Comparison of ENCODE assay signal across 22 cellular contexts in genomic region chrX:1576201-1577101, GRCh38. TPM values are rescaled to one million over a fixed set of nuclear protein-coding genes. Genes with fewer than 3 reads are reported as not detected.
A peak's percentile ranks its signal among the peaks of the same experiment; 100 is the strongest.
DNase-seq lines count a peak whose midpoint lies in the region; ATAC-seq and TF ChIP-seq lines count a peak whose summit lies in the region.
"Had no signal": no experiment of that assay in that cellular context is flagged by ENCODE, and none has a peak within 500 bp of the region (broad histone marks: within the 10 kb centered on the region; RNA-seq: fewer than 3 reads in every experiment).

No MANE protein-coding gene starts in this region.

- H3K27me3 ChIP-seq in CD4-positive, CD25-positive, alpha-beta regulatory T cell (ENCODE audit: control insufficient read depth, insufficient read depth, low read length), result no peaks in the 10 kb centered on the region
- no peaks in the 10 kb centered on the region for H3K27me3 ChIP-seq in lower lobe of right lung (ENCODE audit: low read depth)
- H3K27me3 ChIP-seq: breast epithelium, esophagus squamous epithelium, right lobe of liver had no signal

- ATAC-seq in CD4-positive, CD25-positive, alpha-beta regulatory T cell (ENCODE audit: low read depth in 2 of 2), result peak; percentile 46 to 61
- peak; percentile 72 for ATAC-seq in activated T-helper 17 cell treated with anti-CD3 and anti-CD28 coated beads, Interleukin-2, amount 50 U/mL, for 72 hours (replicated peaks)
- no peak for ATAC-seq in lower lobe of right lung
- ATAC-seq: HCT116, PC-3, right lobe of liver had no signal

- intact Hi-C loops in lower lobe of right lung (cut with DNase I), result no loop called here

- H3K27me3 Mint-ChIP-seq in CD4-positive, CD25-positive, alpha-beta regulatory T cell, result no peaks in the 10 kb centered on the region
- H3K27me3 Mint-ChIP-seq in activated T-helper 17 cell treated with anti-CD3 and anti-CD28 coated beads, Interleukin-2, amount 50 U/mL, for 72 hours, result no peaks in the 10 kb centered on the region
- no peaks in the 10 kb centered on the region for H3K27me3 Mint-ChIP-seq in osteocyte (ENCODE audit: unreplicated experiment)

- peak overlapping the region; percentile 55 for H3K4me3 ChIP-seq in CD4-positive, CD25-positive, alpha-beta regulatory T cell (ENCODE audit: low read depth, low read length)
- H3K4me3 ChIP-seq in lower lobe of right lung, result no peak overlapping the region
- H3K4me3 ChIP-seq: breast epithelium, dorsolateral prefrontal cortex, esophagus squamous epithelium, right lobe of liver had no signal

- H3K27ac ChIP-seq in CD4-positive, CD25-positive, alpha-beta regulatory T cell (ENCODE audit: insufficient read depth, low read length, poor library complexity, severe bottlenecking), result peak overlapping the region; percentile 31
- H3K27ac ChIP-seq in lower lobe of right lung, result no peak overlapping the region
- H3K27ac ChIP-seq: breast epithelium, dorsolateral prefrontal cortex, esophagus squamous epithelium, right lobe of liver had no signal

- H3K9me3 Mint-ChIP-seq in CD4-positive, CD25-positive, alpha-beta regulatory T cell, result no peaks in the 10 kb centered on the region
- no peaks in the 10 kb centered on the region for H3K9me3 Mint-ChIP-seq in activated T-helper 17 cell treated with anti-CD3 and anti-CD28 coated beads, Interleukin-2, amount 50 U/mL, for 72 hours
- H3K9me3 Mint-ChIP-seq in osteocyte (ENCODE audit: unreplicated experiment), result no peaks in the 10 kb centered on the region

- no peak overlapping the region for H3K27ac Mint-ChIP-seq in CD4-positive, CD25-positive, alpha-beta regulatory T cell
- no peak overlapping the region for H3K27ac Mint-ChIP-seq in activated T-helper 17 cell treated with anti-CD3 and anti-CD28 coated beads, Interleukin-2, amount 50 U/mL, for 72 hours
- no peak overlapping the region for H3K27ac Mint-ChIP-seq in osteocyte (ENCODE audit: unreplicated experiment)

- peak in 1 of 3 donors; percentile 52 for DNase-seq in CD4-positive, CD25-positive, alpha-beta regulatory T cell
- DNase-seq in GF-D8 (lab: John Stamatoyannopoulos, UW) (peak; percentile 65), osteocyte (ENCODE audit: extremely low spot score, unreplicated experiment) (peak; percentile 76), NCI-H2107 treated with DMSO at 0.1 percent for 48 hours (lab: John Stamatoyannopoulos, UW; ENCODE audit: unreplicated experiment) (no peak), lower lobe of right lung (no peak), 8988T (no peak)
- DNase-seq: activated CD4-positive, alpha-beta T cell treated with anti-CD3 and anti-CD28 coated beads for 1 hour; dorsolateral prefrontal cortex; esophagus squamous epithelium; GDM1; Karpas-422; NCI-H1105 treated with DMSO at 0.1 percent for 48 hours; NCI-H2107; NCI-H69; PC-3 had no signal

- no peaks in the 10 kb centered on the region for H3K36me3 Mint-ChIP-seq in CD4-positive, CD25-positive, alpha-beta regulatory T cell
- no peaks in the 10 kb centered on the region for H3K36me3 Mint-ChIP-seq in activated T-helper 17 cell treated with anti-CD3 and anti-CD28 coated beads, Interleukin-2, amount 50 U/mL, for 72 hours (ENCODE audit: low read depth)
- H3K36me3 Mint-ChIP-seq in osteocyte (ENCODE audit: unreplicated experiment), result no peaks in the 10 kb centered on the region

- peaks cover 6 to 21% (median 7%) of the 10 kb centered on the region in 4 donors for H3K4me1 Mint-ChIP-seq in CD4-positive, CD25-positive, alpha-beta regulatory T cell
- peaks cover 3% of the 10 kb centered on the region for H3K4me1 Mint-ChIP-seq in activated T-helper 17 cell treated with anti-CD3 and anti-CD28 coated beads, Interleukin-2, amount 50 U/mL, for 72 hours
- no peaks in the 10 kb centered on the region for H3K4me1 Mint-ChIP-seq in osteocyte (ENCODE audit: unreplicated experiment)

- no peaks in the 10 kb centered on the region for H3K9me3 ChIP-seq in CD4-positive, CD25-positive, alpha-beta regulatory T cell (ENCODE audit: control insufficient read depth in 2 of 2, low read length in 2 of 2)
- H3K9me3 ChIP-seq in lower lobe of right lung, result no peaks in the 10 kb centered on the region
- H3K9me3 ChIP-seq: breast epithelium, esophagus squamous epithelium, right lobe of liver had no signal

- H3K36me3 ChIP-seq in CD4-positive, CD25-positive, alpha-beta regulatory T cell (ENCODE audit: control insufficient read depth, insufficient read depth, low read length), result no peaks in the 10 kb centered on the region
- H3K36me3 ChIP-seq in lower lobe of right lung, result no peaks in the 10 kb centered on the region
- H3K36me3 ChIP-seq: breast epithelium, esophagus squamous epithelium, right lobe of liver had no signal

- H3K4me3 Mint-ChIP-seq in CD4-positive, CD25-positive, alpha-beta regulatory T cell, result no peak overlapping the region
- no peak overlapping the region for H3K4me3 Mint-ChIP-seq in activated T-helper 17 cell treated with anti-CD3 and anti-CD28 coated beads, Interleukin-2, amount 50 U/mL, for 72 hours
- no peak overlapping the region for H3K4me3 Mint-ChIP-seq in osteocyte (ENCODE audit: unreplicated experiment)

- no peak for TF ChIP-seq CTCF in osteocyte (IDR thresholded peaks at IDR 0.05)
- no peak for TF ChIP-seq CTCF in lower lobe of right lung (IDR thresholded peaks at IDR 0.05)

- H3K4me1 ChIP-seq in CD4-positive, CD25-positive, alpha-beta regulatory T cell (ENCODE audit: control insufficient read depth, insufficient read depth, low read length, poor library complexity, severe bottlenecking), result peaks cover 42% of the 10 kb centered on the region
- H3K4me1 ChIP-seq in lower lobe of right lung, result no peaks in the 10 kb centered on the region
- H3K4me1 ChIP-seq: breast epithelium, esophagus squamous epithelium, right lobe of liver had no signal

RNA-seq across cellular contexts. Expression of gene AKAP17A, which starts 15.0 kb away (rescaled TPM):
- total RNA-seq in CD4-positive, CD25-positive, alpha-beta regulatory T cell, result 108 TPM
- polyA plus RNA-seq in CD4-positive, CD25-positive, alpha-beta regulatory T cell, result 10 to 100 TPM; 11.0 to 14.8 (median 13.7) TPM
- total RNA-seq in activated T-helper 17 cell treated with anti-CD3 and anti-CD28 coated beads, Interleukin-2, amount 50 U/mL, for 72 hours, result 10 to 100 TPM; 54.3 to 79.4 TPM
- 43.6 and 48.7 TPM in 2 replicates for total RNA-seq in osteocyte
- total RNA-seq in lower lobe of right lung, result 39.8 TPM

RNA-seq across cellular contexts. Expression of gene ASMT, which starts 38.4 kb away (rescaled TPM):
- total RNA-seq in CD4-positive, CD25-positive, alpha-beta regulatory T cell, result not detected
- under 1 TPM in 3 of 4 donors, not detected in 1; 0.19 to 1.00 (median 0.91) TPM for polyA plus RNA-seq in CD4-positive, CD25-positive, alpha-beta regulatory T cell
- total RNA-seq in activated T-helper 17 cell treated with anti-CD3 and anti-CD28 coated beads, Interleukin-2, amount 50 U/mL, for 72 hours, result 1 to 10 TPM; 2.0 to 8.9 TPM
- total RNA-seq in osteocyte (not detected in 2 replicates), lower lobe of right lung (not detected)
- total RNA-seq: breast epithelium, esophagus squamous epithelium, glomerular endothelial cell, PC-3 had no signal

RNA-seq across cellular contexts. Expression of gene P2RY8, which starts 39.5 kb away (rescaled TPM):
- 158 TPM for total RNA-seq in CD4-positive, CD25-positive, alpha-beta regulatory T cell
- 100 to 1,000 TPM; 189 to 222 (median 207) TPM for polyA plus RNA-seq in CD4-positive, CD25-positive, alpha-beta regulatory T cell
- 100 to 1,000 TPM in 1 of 2 donors, 10 to 100 TPM in 1; 89.0 to 105 TPM for total RNA-seq in activated T-helper 17 cell treated with anti-CD3 and anti-CD28 coated beads, Interleukin-2, amount 50 U/mL, for 72 hours
- total RNA-seq in osteocyte (not detected in 2 replicates), lower lobe of right lung (3.0 TPM)
- total RNA-seq: osteoblast, PC-3, SK-MEL-5 had no signal

Comparison
In these comparisons a context has a peak if more than half of its experiments do, and no peak if none do; other contexts are left out.
1. ATAC-seq: peak in CD4-positive, CD25-positive, alpha-beta regulatory T cell (2 of 2) and activated T-helper 17 cell treated with anti-CD3 and anti-CD28 coated beads, Interleukin-2, amount 50 U/mL, for 72 hours (single experiment); none in lower lobe of right lung (0 of 2).
2. DNase-seq: peak in GF-D8 (single experiment) and osteocyte (single experiment); none in NCI-H2107 treated with DMSO at 0.1 percent for 48 hours (single experiment), lower lobe of right lung (single experiment) and 8988T (single experiment).
3. RNA of gene P2RY8, which starts 39.5 kb away (total RNA-seq): 158 TPM in CD4-positive, CD25-positive, alpha-beta regulatory T cell (single experiment) and 89.0 to 105 TPM in activated T-helper 17 cell treated with anti-CD3 and anti-CD28 coated beads, Interleukin-2, amount 50 U/mL, for 72 hours; 3.0 TPM in lower lobe of right lung (single experiment) and not detected in osteocyte; every median in the first group is over 10 times any median in the second.